22 cellular contexts compared by ENCODE assay signal in genomic region chr12:109792992-109793391, GRCh38. TPM values are rescaled to one million over a fixed set of nuclear protein-coding genes. Genes with fewer than 3 reads are reported as not detected.
"Had no signal": no experiment of that assay in that cellular context is flagged by ENCODE, and none has a peak within 500 bp of the region (broad histone marks: within the 10 kb centered on the region; RNA-seq: fewer than 3 reads in every experiment).

No MANE protein-coding gene starts in this region.

- H3K4me2 ChIP-seq: neural progenitor cell, smooth muscle cell had no signal

- H3K27me3 ChIP-seq: neural progenitor cell, ovary, right atrium auricular region, right lobe of liver, tibial nerve, uterus had no signal

- H3K4me1 ChIP-seq: left ventricle myocardium inferior, right atrium auricular region, right lobe of liver, tibial nerve, uterus had no signal

- H3K27ac ChIP-seq: left ventricle myocardium inferior, neural progenitor cell, neutrophil, ovary, right atrium auricular region, right lobe of liver, tibial nerve, uterus had no signal

- H3K4me3 ChIP-seq: left ventricle myocardium inferior, lung, neural progenitor cell, ovary, right atrium auricular region, right lobe of liver, smooth muscle cell, tibial nerve, uterus had no signal

- DNase-seq: left ventricle myocardium inferior; mesendoderm; naive B cell; natural killer cell; nephron progenitor cell; occipital lobe; ovary; right lobe of liver; stimulated activated CD4-positive, alpha-beta T cell treated with anti-CD3 and anti-CD28 coated beads, Interleukin-1b, Interleukin-23, amount 100 ng/mL, for 48 hours; stimulated activated CD4-positive, alpha-beta T cell treated with anti-CD3 and anti-CD28 coated beads, Interleukin-2, amount 100 ng/mL, for 48 hours; stimulated activated CD4-positive, alpha-beta T cell treated with anti-CD3 and anti-CD28 coated beads, Interleukin-4, amount 100 ng/mL, for 4 hours; stimulated activated CD8-positive, alpha-beta memory T cell treated with anti-CD3 and anti-CD28 coated beads, Interleukin-4, amount 100 ng/mL, for 48 hours; stimulated activated naive CD4-positive, alpha-beta T cell treated with Interleukin-2 at 50 U/mL for 16 hours; stimulated activated naive CD8-positive, alpha-beta T cell treated with anti-CD3 and anti-CD28 coated beads, Interleukin-15, amount 100 ng/mL, for 72 hours; substantia nigra; uterus had no signal

- H3K9me3 ChIP-seq: left ventricle myocardium inferior, neutrophil, ovary, right atrium auricular region, right lobe of liver, tibial nerve, uterus had no signal

- H3K36me3 ChIP-seq: left ventricle myocardium inferior, neural progenitor cell, neutrophil, ovary, right atrium auricular region, uterus had no signal

- H2AFZ ChIP-seq: neural progenitor cell had no signal

RNA-seq across cellular contexts. Expression of gene TRPV4, which starts 40.2 kb away (rescaled TPM):
- total RNA-seq: natural killer cell, occipital lobe had no signal
